1 cellular context compared by ENCODE assay signal in genomic region chr7:105454921-105455320, GRCh38.
TF ChIP-seq lines count a peak whose summit lies in the region.

No MANE protein-coding gene starts in this region.

TF ChIP-seq in endothelial cell of umbilical vein, 7 proteins besides CTCF, POLR2A, EP300 and RAD21:
- no peak for TF ChIP-seq FOS (IDR thresholded peaks at IDR 0.05; ENCODE audit: borderline replicate concordance, insufficient read depth, low read length)
- TF ChIP-seq EZH2 (IDR thresholded peaks at IDR 0.05; ENCODE audit: borderline replicate concordance, low read depth, low read length, severe bottlenecking), result no peak
- no peak for TF ChIP-seq GATA2 (IDR thresholded peaks at IDR 0.05; ENCODE audit: insufficient read depth, insufficient read length, low read depth, low read length)
- no peak for TF ChIP-seq MAX (IDR thresholded peaks at IDR 0.05; ENCODE audit: insufficient read depth, insufficient read length)
- TF ChIP-seq POLR2AphosphoS5 (IDR thresholded peaks at IDR 0.05; ENCODE audit: insufficient read depth, low read depth, low read length), result no peak
- TF ChIP-seq MYC (IDR thresholded peaks at IDR 0.05; ENCODE audit: low read depth, low read length), result no peak
- no peak for TF ChIP-seq JUN (IDR thresholded peaks at IDR 0.05; ENCODE audit: borderline replicate concordance, insufficient read depth, insufficient read length, low read depth)
